Comparison of ENCODE assay signal across 8 cellular contexts in genomic region chr14:52729925-52730707, GRCh38. TPM values are rescaled to one million over a fixed set of nuclear protein-coding genes. Genes with fewer than 3 reads are reported as not detected.
A peak's percentile ranks its signal among the peaks of the same experiment; 100 is the strongest.
DNase-seq lines count a peak whose midpoint lies in the region; ATAC-seq, FAIRE-seq and TF ChIP-seq lines count a peak whose summit lies in the region.

Gene STYX, plus strand, starts transcription at chr14:52730166. Its CDS starts 309 bp downstream, at chr14:52730475.

- peak within 1 kb of the TSS; percentile 81 for H3K9ac ChIP-seq in HepG2 (ENCODE audit: insufficient read depth, low read depth, low read length)

- intact Hi-C loops in HepG2 (cut with micrococcal nuclease; ENCODE audit: unreplicated experiment): loop anchor here (2.0 to 10.0 kb wide), 2 partner anchors 45 to 61 kb away; partner anchors contain the start of gene GNPNAT1

- H3K4me2 ChIP-seq in HepG2 (ENCODE audit: low read depth, low read length): peak within 1 kb of the TSS; percentile 64

- POLR2A ChIA-PET in HepG2 (lab: Yijun Ruan, JAX): interaction anchor here (0.7 to 2.3 kb wide), 14 partner anchors 8 to 178 kb away, joined by 3 to 19 read pairs (median 4); partner anchors contain the start of genes ERO1A, GNPNAT1, GPR137C and PSMC6

- peak; percentile 32; the same call in 1 of the 2 replicates for TF ChIP-seq CTCF in HepG2 (CRISPR knock-in tag; IDR thresholded peaks at IDR 0.05)

- TF ChIP-seq EP300 in HepG2 (IDR thresholded peaks at IDR 0.05; ENCODE audit: low read depth in 2 of 2, low read length in 2 of 2): no peak
- no peak for TF ChIP-seq EP300 in HepG2 (CRISPR knock-in tag; IDR thresholded peaks at IDR 0.05; ENCODE audit: borderline replicate concordance)

- FAIRE-seq in HepG2 (lab: Jason Lieb, UNC): no peak

- no peaks in the 10 kb centered on the region for H4K20me1 ChIP-seq in HepG2 (ENCODE audit: insufficient read depth, low read length)

- in situ Hi-C loops in HepG2 (cut with HindIII; ENCODE audit: extremely low pct_ligation_motif_present, low pct_unique_long_range_greater_than_20kb): no loop called here

- no peaks in the 10 kb centered on the region for H3K9me3 ChIP-seq in HepG2 (ENCODE audit: low read length)

- no TSS peak for BruUV-seq in HepG2 (replicated peaks; lab: Mats Ljungman, UMichigan)

- no peak for TF ChIP-seq RAD21 in HepG2 (CRISPR knock-in tag; IDR thresholded peaks at IDR 0.05)

- no peak within 1 kb of the TSS for H2AFZ ChIP-seq in HepG2 (ENCODE audit: low read length)

- peaks cover 29% of the 10 kb centered on the region for H3K4me1 ChIP-seq in HepG2 (ENCODE audit: insufficient read depth, low read length)

- TF ChIP-seq POLR2A in HepG2 (IDR thresholded peaks at IDR 0.05; ENCODE audit: insufficient read depth in 1 of 2, low read depth in 2 of 2, low read length in 2 of 2): peak; percentile 89 to 98

- peak within 1 kb of the TSS; percentile 90 to 99 (median 90) for H3K4me3 ChIP-seq in HepG2 (replicated peaks in 1 of 3; ENCODE audit: insufficient read depth in 1 of 3, low read depth in 2 of 3, low read length in 3 of 3)

- DNase-seq in CD1c-positive myeloid dendritic cell (ENCODE audit: extremely low spot score) (peak; percentile 98), NCI-H774 (lab: John Stamatoyannopoulos, UW) (peak; percentile 93), dermis blood vessel endothelial cell (peak; percentile 99), HepG2 (ENCODE audit: low spot score) (peak; percentile 95)
- DNase-seq in activated CD4-positive, alpha-beta T cell treated with anti-CD3 and anti-CD28 coated beads, Interleukin-2, amount 50 U/mL, for 4 hours: peak; percentile 99
- DNase-seq in stimulated activated CD4-positive, alpha-beta T cell treated with anti-CD3 and anti-CD28 coated beads, Interleukin-2, amount 100 ng/mL, for 48 hours: peak; percentile 97 to 99

- peak within 1 kb of the TSS; percentile 63 for H3K27ac ChIP-seq in HepG2 (ENCODE audit: extremely low read length, insufficient read depth, low read length)

- H3K27me3 ChIP-seq in HepG2 (ENCODE audit: control insufficient read depth in 1 of 2, insufficient read depth in 2 of 2, low read length in 2 of 2): no peaks in the 10 kb centered on the region; a peak in 1 of 5 replicates

- peaks cover 2 to 16% of the 10 kb centered on the region in 2 experiments; a peak in 3 of 5 replicates for H3K36me3 ChIP-seq in HepG2 (replicated peaks in 1 of 2; ENCODE audit: control insufficient read depth in 1 of 2, insufficient read depth in 2 of 2, low read length in 2 of 2)

- CTCF ChIA-PET in HepG2 (lab: Yijun Ruan, JAX; ENCODE audit: low intra/inter-chr PET ratio, low total read pairs): no interaction called here

- peaks cover 41% of the 10 kb centered on the region for H3K79me2 ChIP-seq in HepG2 (ENCODE audit: insufficient read depth, low read length)

- 0% methylated on average over 6 of the region's 72 CpGs for WGBS in HepG2 (ENCODE audit: low lambda C conversion rate)

- ATAC-seq in GM19438 (IDR thresholded peaks at IDR 0.05; ENCODE audit: low read depth, unreplicated experiment) (peak; percentile 97), HG03571 (IDR thresholded peaks at IDR 0.05; ENCODE audit: unreplicated experiment) (peak; percentile 92), HepG2 (peak; percentile 98)

TF ChIP-seq in HepG2, 621 proteins besides CTCF, POLR2A, EP300 and RAD21 (continues in another document):
- TF ChIP-seq, protein P1, sequence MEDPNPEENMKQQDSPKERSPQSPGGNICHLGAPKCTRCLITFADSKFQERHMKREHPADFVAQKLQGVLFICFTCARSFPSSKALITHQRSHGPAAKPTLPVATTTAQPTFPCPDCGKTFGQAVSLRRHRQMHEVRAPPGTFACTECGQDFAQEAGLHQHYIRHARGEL (CRISPR knock-in tag; IDR thresholded peaks at IDR 0.05): 0 out of 2 replicates have a peak, but pooled peaks have one; percentile 3
- TF ChIP-seq ZNF776 (CRISPR knock-in tag; IDR thresholded peaks at IDR 0.05): no peak
- TF ChIP-seq PITX1 (CRISPR knock-in tag; IDR thresholded peaks at IDR 0.05): no peak
- TF ChIP-seq NFATC3 (CRISPR knock-in tag; IDR thresholded peaks at IDR 0.05): no peak
- TF ChIP-seq NFE2L1 (CRISPR knock-in tag; IDR thresholded peaks at IDR 0.05; ENCODE audit: borderline replicate concordance): no peak
- no peak; the same call in 1 of the 2 replicates for TF ChIP-seq TFDP1 (CRISPR knock-in tag; IDR thresholded peaks at IDR 0.05; ENCODE audit: borderline replicate concordance)
- no peak for TF ChIP-seq ZNF570 (CRISPR knock-in tag; IDR thresholded peaks at IDR 0.05; ENCODE audit: borderline replicate concordance)
- TF ChIP-seq ZBTB8A (CRISPR knock-in tag; IDR thresholded peaks at IDR 0.05; ENCODE audit: borderline replicate concordance, low read depth): no peak
- TF ChIP-seq HOXD1 (CRISPR knock-in tag; IDR thresholded peaks at IDR 0.05): no peak
- TF ChIP-seq, protein P2, sequence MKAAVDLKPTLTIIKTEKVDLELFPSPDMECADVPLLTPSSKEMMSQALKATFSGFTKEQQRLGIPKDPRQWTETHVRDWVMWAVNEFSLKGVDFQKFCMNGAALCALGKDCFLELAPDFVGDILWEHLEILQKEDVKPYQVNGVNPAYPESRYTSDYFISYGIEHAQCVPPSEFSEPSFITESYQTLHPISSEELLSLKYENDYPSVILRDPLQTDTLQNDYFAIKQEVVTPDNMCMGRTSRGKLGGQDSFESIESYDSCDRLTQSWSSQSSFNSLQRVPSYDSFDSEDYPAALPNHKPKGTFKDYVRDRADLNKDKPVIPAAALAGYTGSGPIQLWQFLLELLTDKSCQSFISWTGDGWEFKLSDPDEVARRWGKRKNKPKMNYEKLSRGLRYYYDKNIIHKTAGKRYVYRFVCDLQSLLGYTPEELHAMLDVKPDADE (CRISPR knock-in tag; IDR thresholded peaks at IDR 0.05): no peak
- TF ChIP-seq ZNF17 (CRISPR knock-in tag; IDR thresholded peaks at IDR 0.05): no peak
- TF ChIP-seq, protein P3, sequence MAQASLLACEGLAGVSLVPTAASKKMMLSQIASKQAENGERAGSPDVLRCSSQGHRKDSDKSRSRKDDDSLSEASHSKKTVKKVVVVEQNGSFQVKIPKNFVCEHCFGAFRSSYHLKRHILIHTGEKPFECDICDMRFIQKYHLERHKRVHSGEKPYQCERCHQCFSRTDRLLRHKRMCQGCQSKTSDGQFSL (CRISPR knock-in tag; IDR thresholded peaks at IDR 0.05): peak; percentile 89
- TF ChIP-seq ZNF841 (CRISPR knock-in tag; IDR thresholded peaks at IDR 0.05; ENCODE audit: borderline replicate concordance): no peak
- 0 out of 2 replicates have a peak, but pooled peaks have one; percentile 44 for TF ChIP-seq PCBP1 (IDR thresholded peaks at IDR 0.05; ENCODE audit: borderline replicate concordance, low read depth, low read length)
- no peak for TF ChIP-seq HES4 (CRISPR knock-in tag; IDR thresholded peaks at IDR 0.05; ENCODE audit: borderline replicate concordance)
- no peak for TF ChIP-seq ATM (IDR thresholded peaks at IDR 0.05; ENCODE audit: borderline replicate concordance)
- TF ChIP-seq MAF1 (CRISPR knock-in tag; IDR thresholded peaks at IDR 0.05; ENCODE audit: borderline replicate concordance): 0 out of 2 replicates have a peak, but pooled peaks have one; percentile 31
- TF ChIP-seq WIZ (CRISPR knock-in tag; IDR thresholded peaks at IDR 0.05): no peak; the same call in 1 of the 2 replicates
- peak; percentile 72; the same call in 1 of the 2 replicates for TF ChIP-seq ZNF225 (CRISPR knock-in tag; IDR thresholded peaks at IDR 0.05)
- no peak for TF ChIP-seq ESRRA (CRISPR knock-in tag; IDR thresholded peaks at IDR 0.05; ENCODE audit: low read depth)
- no peak for TF ChIP-seq NFE2L2 (IDR thresholded peaks at IDR 0.05; ENCODE audit: low read length)
- TF ChIP-seq ZBTB42 (CRISPR knock-in tag; IDR thresholded peaks at IDR 0.05): no peak
- peak; percentile 42; the same call in 1 of the 2 replicates for TF ChIP-seq ARNT2 (CRISPR knock-in tag; IDR thresholded peaks at IDR 0.05; ENCODE audit: low read depth)
- TF ChIP-seq ZNF235 (CRISPR knock-in tag; IDR thresholded peaks at IDR 0.05; ENCODE audit: borderline replicate concordance): no peak

RNA-seq across cellular contexts. Expression of gene STYX, which starts in this region (rescaled TPM):
- 23.8 and 25.8 TPM in 2 replicates for total RNA-seq in dermis blood vessel endothelial cell
- total RNA-seq in HepG2 (2016; rRNA removed; fragmentation: Illumina TruSeq; extraction: Trizol): 10.9 and 15.6 TPM in 2 replicates
- 4.5 and 5.0 TPM in 2 replicates for total RNA-seq in HepG2 (2016; cell fraction: cytosol; rRNA removed; fragmentation: Illumina TruSeq; extraction: Trizol; ENCODE audit: low read depth)
- total RNA-seq in HepG2 (2016; cell fraction: insoluble cytoplasmic fraction; rRNA removed; fragmentation: Illumina TruSeq; extraction: Trizol): 11.0 and 15.6 TPM in 2 replicates
- 14.1 and 14.7 TPM in 2 replicates for total RNA-seq in HepG2 (2016; cell fraction: membrane; rRNA removed; fragmentation: Illumina TruSeq; extraction: Trizol)
- total RNA-seq in HepG2 (2016; cell fraction: nucleus; rRNA removed; fragmentation: Illumina TruSeq; extraction: Trizol): 10.3 and 11.2 TPM in 2 replicates
- 5.7 and 6.6 TPM in 2 replicates for polyA plus RNA-seq in HepG2 (2011; rRNA removed)
- polyA plus RNA-seq in HepG2 (2011; cell fraction: cytosol; rRNA removed): 2.7 and 3.9 TPM in 2 replicates
- 2.7 and 3.5 TPM in 2 replicates for polyA plus RNA-seq in HepG2 (2011; cell fraction: nucleus; rRNA removed)
- 4.4 and 8.3 TPM in 2 replicates for polyA plus RNA-seq in HepG2 (2012)
- 5.1 and 6.7 TPM in 2 replicates for polyA plus RNA-seq in HepG2 (2016; cell fraction: cytosol; fragmentation: Illumina TruSeq; extraction: Trizol; ENCODE audit: low read depth)
- 20.7 and 22.1 TPM in 2 replicates for polyA plus RNA-seq in HepG2 (2016; cell fraction: insoluble cytoplasmic fraction; fragmentation: Illumina TruSeq; extraction: Trizol; ENCODE audit: low read depth)
- polyA plus RNA-seq in HepG2 (2016; cell fraction: membrane; fragmentation: Illumina TruSeq; extraction: Trizol; ENCODE audit: low read depth): 11.1 and 11.8 TPM in 2 replicates
- polyA plus RNA-seq in HepG2 (2016; cell fraction: nucleus; fragmentation: Illumina TruSeq; extraction: Trizol; ENCODE audit: insufficient read depth, low read depth): 17.8 and 19.4 TPM in 2 replicates
- polyA minus RNA-seq in HepG2 (2011; rRNA and poly(A)+ RNA removed; ENCODE audit: low replicate concordance): 4.5 and 4.8 TPM in 2 replicates
- polyA minus RNA-seq in HepG2 (2011; cell fraction: cytosol; rRNA and poly(A)+ RNA removed): 5.7 and 5.8 TPM in 2 replicates
- polyA minus RNA-seq in HepG2 (2011; cell fraction: nucleus; rRNA and poly(A)+ RNA removed): 8.9 and 11.7 TPM in 2 replicates

Comparison
In these comparisons a context has a peak if more than half of its experiments do, and no peak if none do; other contexts are left out.
1. Peak in every context shown above with its lines: DNase-seq, ATAC-seq, H3K4me3 ChIP-seq and H3K27ac ChIP-seq.